1 cellular context compared by ENCODE assay signal in the genomic region with DNA sequence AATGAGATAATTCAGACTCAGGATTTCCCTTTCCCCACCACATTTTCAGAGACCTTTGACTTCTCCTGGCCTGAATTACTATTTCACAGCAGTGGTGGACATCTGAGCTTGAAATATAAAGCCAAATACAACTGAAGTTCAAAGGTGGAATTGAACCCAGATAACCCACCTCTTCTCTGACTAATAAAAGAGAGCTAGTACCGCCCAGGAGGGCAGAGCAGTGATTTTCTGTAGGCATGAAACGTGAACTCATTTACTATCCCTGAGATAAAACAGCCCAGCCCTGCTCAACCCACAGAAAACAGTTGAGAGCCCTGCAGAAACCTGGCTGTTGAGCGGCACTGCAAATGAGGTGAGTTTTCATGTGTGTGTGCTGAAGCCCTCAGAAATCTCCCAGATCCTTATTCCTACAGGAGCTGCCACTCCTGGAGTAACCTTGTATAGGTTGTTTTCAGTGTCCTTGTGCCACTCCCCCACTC.
TF ChIP-seq lines count a peak whose summit lies in the region.

No MANE protein-coding gene starts in this region.

TF ChIP-seq in WTC11, 78 proteins besides CTCF, POLR2A, EP300 and RAD21 (continued from another document):
- no peak for TF ChIP-seq MLX (CRISPR knock-in tag; IDR thresholded peaks at IDR 0.05)
- TF ChIP-seq ZNF671 (CRISPR knock-in tag; IDR thresholded peaks at IDR 0.05) = no peak
